In the genomic region with DNA sequence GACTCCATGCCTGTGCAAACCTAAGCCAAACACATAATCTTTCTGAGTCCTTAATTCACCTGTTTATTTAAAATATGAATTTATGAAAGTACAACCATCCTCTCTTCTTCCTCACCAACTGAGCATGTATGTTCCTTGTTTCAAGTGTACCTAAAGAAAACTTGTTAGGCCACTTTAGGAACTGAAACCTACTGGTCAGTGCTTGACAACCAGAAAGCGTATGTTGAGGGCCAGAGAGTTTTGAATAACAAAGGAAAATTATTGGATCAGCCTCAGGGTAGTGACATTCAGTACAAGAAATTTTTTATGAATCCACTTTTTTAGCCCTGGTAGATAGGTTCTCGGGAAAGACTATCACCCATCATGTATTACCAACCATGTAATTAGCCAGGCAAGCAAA, we compare ENCODE assay signal across 27 cellular contexts.
"Had no signal": no experiment of that assay in that cellular context is flagged by ENCODE, and none has a peak within 500 bp of the region (broad histone marks: within the 10 kb centered on the region; RNA-seq: fewer than 3 reads in every experiment).

No MANE protein-coding gene starts in this region.

- FAIRE-seq: endometrium had no signal

- H3K36me3 ChIP-seq: esophagus squamous epithelium, ovary, sigmoid colon, stomach, thyroid gland had no signal

- H3K9me3 ChIP-seq: esophagus squamous epithelium, ovary, psoas muscle, sigmoid colon, thyroid gland had no signal

- H3K27me3 ChIP-seq: esophagus squamous epithelium, ovary, sigmoid colon, stomach, thyroid gland had no signal

- ATAC-seq: effector memory CD8-positive, alpha-beta T cell; left colon; left ventricle myocardium superior; natural killer cell; psoas muscle; right cardiac atrium; stimulated activated effector memory CD8-positive, alpha-beta T cell treated with anti-CD3 and anti-CD28 coated beads, Interleukin-12 subunit alpha, Interleukin-12 subunit beta, amount 100 ng/mL, for 72 hours had no signal

- H3K27ac ChIP-seq: esophagus squamous epithelium, ovary, psoas muscle, sigmoid colon, stomach, thyroid gland had no signal

- H3K4me3 ChIP-seq: esophagus squamous epithelium, lung, ovary, psoas muscle, sigmoid colon, stomach, thyroid gland had no signal

- DNase-seq: cortex of kidney; effector memory CD8-positive, alpha-beta T cell; erythroblast; esophagus squamous epithelium; foreskin melanocyte; hypothalamus; immature natural killer cell; islet precursor cell; kidney glomerular epithelial cell; left colon; left ventricle myocardium superior; natural killer cell; occipital lobe; ovary; posterior cingulate gyrus; psoas muscle; right cardiac atrium; sigmoid colon; stimulated activated CD4-positive, alpha-beta T cell treated with anti-CD3 and anti-CD28 coated beads, Interleukin-2, amount 100 ng/mL, for 24 hours; stimulated activated CD4-positive, alpha-beta T cell treated with anti-CD3 and anti-CD28 coated beads, Interleukin-4, amount 100 ng/mL, for 24 hours; stimulated activated naive CD4-positive, alpha-beta T cell treated with Interleukin-2 at 50 U/mL for 16 hours; stomach; thyroid gland; trophoblast cell had no signal

- H3K4me1 ChIP-seq: esophagus squamous epithelium, psoas muscle, sigmoid colon, stomach, thyroid gland had no signal
